Comparison of ENCODE assay signal across 17 cellular contexts in genomic region chr20:55424968-55425367, GRCh38.
DNase-seq lines count a peak whose midpoint lies in the region; ATAC-seq and TF ChIP-seq lines count a peak whose summit lies in the region.
"Had no signal": no experiment of that assay in that cellular context is flagged by ENCODE, and none has a peak within 500 bp of the region (broad histone marks: within the 10 kb centered on the region; RNA-seq: fewer than 3 reads in every experiment).

No MANE protein-coding gene starts in this region.

- ATAC-seq in RWPE2 (ENCODE audit: low read depth) = 0 out of 3 replicates have a peak, but pooled peaks have one; percentile 46
- peak; percentile 53 to 94 for ATAC-seq in left cardiac atrium
- ATAC-seq in HG02981 (IDR thresholded peaks at IDR 0.05; ENCODE audit: unreplicated experiment) = no peak
- no peak for ATAC-seq in GM18511 (IDR thresholded peaks at IDR 0.05; ENCODE audit: unreplicated experiment)
- no peak for ATAC-seq in HG02571 (IDR thresholded peaks at IDR 0.05; ENCODE audit: unreplicated experiment)
- ATAC-seq: Panc1 had no signal

- DNase-seq in RWPE2 (ENCODE audit: low spot score) (no peak), left cardiac atrium (no peak), mesendoderm (peak; percentile 5), smooth muscle cell (lab: John Stamatoyannopoulos, UW; ENCODE audit: unreplicated experiment) (no peak)
- DNase-seq: CD4-positive, alpha-beta T cell; COR-L47; DMS79; H7; Kasumi-1; NCI-H1417 treated with DMSO at 0.1 percent for 48 hours; NCI-H187 had no signal

- H3K56ac ChIP-seq in mesendoderm (ENCODE audit: low read length) = no peak overlapping the region

- H2BK5ac ChIP-seq in mesendoderm (ENCODE audit: low read length) = no peak overlapping the region

- no peaks in the 10 kb centered on the region for H4K20me1 ChIP-seq in smooth muscle cell (ENCODE audit: low read depth)
- H4K20me1 ChIP-seq: BLaER1 had no signal

- H3K27me3 ChIP-seq in RWPE2 (ENCODE audit: insufficient read depth, poor library complexity, severe bottlenecking) (peaks cover 5% of the 10 kb centered on the region), mesendoderm (ENCODE audit: insufficient read depth, low read length, poor library complexity) (no peaks in the 10 kb centered on the region), smooth muscle cell (ENCODE audit: low read depth) (no peaks in the 10 kb centered on the region)
- H3K27me3 ChIP-seq: BLaER1, SJSA1 had no signal

- intact Hi-C loops in left cardiac atrium (cut with DNase I) = no loop called here

- no peak for TF ChIP-seq CTCF in RWPE2 (IDR thresholded peaks at IDR 0.05; ENCODE audit: poor library complexity, severe bottlenecking)
- TF ChIP-seq CTCF in smooth muscle cell (IDR thresholded peaks at IDR 0.05; ENCODE audit: borderline replicate concordance, insufficient read depth, poor library complexity, severe bottlenecking) = no peak

- H3K4me1 ChIP-seq in RWPE2 (ENCODE audit: insufficient read depth, poor library complexity, severe bottlenecking) = no peaks in the 10 kb centered on the region
- peaks cover 4% of the 10 kb centered on the region for H3K4me1 ChIP-seq in mesendoderm (ENCODE audit: control insufficient read depth, low read depth, low read length)
- no peaks in the 10 kb centered on the region for H3K4me1 ChIP-seq in smooth muscle cell (ENCODE audit: low read depth)
- H3K4me1 ChIP-seq: BLaER1, SJSA1 had no signal

- H3K9ac ChIP-seq in mesendoderm (ENCODE audit: low read length) = no peak overlapping the region
- no peak overlapping the region for H3K9ac ChIP-seq in smooth muscle cell (ENCODE audit: low read depth)
- H3K9ac ChIP-seq: BLaER1 had no signal

- H3K4me2 ChIP-seq in mesendoderm (ENCODE audit: low read length) (no peak overlapping the region), smooth muscle cell (peak overlapping the region; percentile 4)
- H3K4me2 ChIP-seq: BLaER1 had no signal

- no peaks in the 10 kb centered on the region for H3K36me3 ChIP-seq in RWPE2 (ENCODE audit: low read depth)
- no peaks in the 10 kb centered on the region for H3K36me3 ChIP-seq in mesendoderm (ENCODE audit: control insufficient read depth, insufficient read depth, low read length)
- no peaks in the 10 kb centered on the region for H3K36me3 ChIP-seq in smooth muscle cell (ENCODE audit: low read depth)
- H3K36me3 ChIP-seq: BLaER1, SJSA1 had no signal

- H3K4me3 ChIP-seq in RWPE2 (ENCODE audit: severe bottlenecking) (no peak overlapping the region), mesendoderm (ENCODE audit: low read length) (no peak overlapping the region), smooth muscle cell (no peak overlapping the region)
- H3K4me3 ChIP-seq: BLaER1, SJSA1 had no signal

- no peak overlapping the region for H3K4ac ChIP-seq in mesendoderm (ENCODE audit: low read depth, low read length)

- no peak overlapping the region for H3K18ac ChIP-seq in mesendoderm (ENCODE audit: low read length)

- H3K9me3 ChIP-seq in RWPE2 (ENCODE audit: severe bottlenecking) (no peaks in the 10 kb centered on the region), smooth muscle cell (replicated peaks; ENCODE audit: low read depth) (no peaks in the 10 kb centered on the region)
- H3K9me3 ChIP-seq: BLaER1 had no signal

- WGBS in mesendoderm (ENCODE audit: extremely low coverage, insufficient coverage, low lambda C conversion rate) = no CpG with 5 or more reads among the region's 3 CpGs
- 63% methylated on average over 3 of the region's 3 CpGs for WGBS in smooth muscle cell (ENCODE audit: low lambda C conversion rate)

- H2BK15ac ChIP-seq in mesendoderm (replicated peaks; ENCODE audit: low read depth) = no peak overlapping the region

- H4K5ac ChIP-seq in mesendoderm (ENCODE audit: low read length) = no peak overlapping the region

- H3K79me1 ChIP-seq in mesendoderm (ENCODE audit: low read length) = no peaks in the 10 kb centered on the region

- no peaks in the 10 kb centered on the region for H3K79me2 ChIP-seq in mesendoderm (ENCODE audit: control insufficient read depth, insufficient read depth, low read length)
- no peaks in the 10 kb centered on the region for H3K79me2 ChIP-seq in smooth muscle cell (ENCODE audit: low read depth)

- H2AFZ ChIP-seq in smooth muscle cell (ENCODE audit: low read depth) = no peak overlapping the region

- H3K27ac ChIP-seq in RWPE2 (ENCODE audit: poor library complexity, severe bottlenecking) (no peak overlapping the region), mesendoderm (ENCODE audit: low read depth, low read length) (no peak overlapping the region), smooth muscle cell (ENCODE audit: low read depth) (no peak overlapping the region)
- H3K27ac ChIP-seq: BLaER1, SJSA1 had no signal

- no peak overlapping the region for H2BK120ac ChIP-seq in mesendoderm (ENCODE audit: low read depth, low read length)

- no peak overlapping the region for H2AK5ac ChIP-seq in mesendoderm (ENCODE audit: low read length)

- H3K23ac ChIP-seq in mesendoderm (ENCODE audit: low read length) = no peak overlapping the region

- H4K8ac ChIP-seq in mesendoderm (ENCODE audit: low read depth, low read length) = no peak overlapping the region

- no peaks in the 10 kb centered on the region for H3F3A ChIP-seq in smooth muscle cell (ENCODE audit: low read depth)

Comparison
In these comparisons a context has a peak if more than half of its experiments do, and no peak if none do; other contexts are left out.
1. ATAC-seq: peak in RWPE2 (single experiment) and left cardiac atrium (2 of 2); none in HG02981 (single experiment), GM18511 (single experiment) and HG02571 (single experiment).